1 cellular context compared by ENCODE assay signal in genomic region chr9:133715866-133716563, GRCh38.
A peak's percentile ranks its signal among the peaks of the same experiment; 100 is the strongest.
TF ChIP-seq lines count a peak whose summit lies in the region.

No MANE protein-coding gene starts in this region.

TF ChIP-seq in HepG2, 621 proteins besides CTCF, POLR2A, EP300 and RAD21 (continued from another document and continues in another):
- TF ChIP-seq NFAT5 (CRISPR knock-in tag; IDR thresholded peaks at IDR 0.05), result 0 out of 2 replicates have a peak, but pooled peaks have one; percentile 19
- TF ChIP-seq ZNF292 (CRISPR knock-in tag; IDR thresholded peaks at IDR 0.05; ENCODE audit: borderline replicate concordance, low read depth), result no peak; the same call in 1 of the 2 replicates
- TF ChIP-seq ATF7 (IDR thresholded peaks at IDR 0.05), result no peak
- TF ChIP-seq ATF7 (CRISPR knock-in tag; IDR thresholded peaks at IDR 0.05), result 0 out of 2 replicates have a peak, but pooled peaks have one; percentile 72
- no peak for TF ChIP-seq GZF1 (CRISPR knock-in tag; IDR thresholded peaks at IDR 0.05)
- no peak for TF ChIP-seq ZBTB33 (CRISPR knock-in tag; IDR thresholded peaks at IDR 0.05)
- TF ChIP-seq ZNF225 (CRISPR knock-in tag; IDR thresholded peaks at IDR 0.05), result peak; percentile 61; the same call in 1 of the 2 replicates
- TF ChIP-seq RBFOX2 (IDR thresholded peaks at IDR 0.05; ENCODE audit: low read depth, low read length), result peak; percentile 57; the same call in 1 of the 2 replicates
- TF ChIP-seq ZNF274 (CRISPR knock-in tag; IDR thresholded peaks at IDR 0.05), result no peak; the same call in 1 of the 2 replicates
- TF ChIP-seq FOXK2 (IDR thresholded peaks at IDR 0.05), result no peak
- no peak for TF ChIP-seq JUNB (CRISPR knock-in tag; IDR thresholded peaks at IDR 0.05; ENCODE audit: borderline replicate concordance)
- no peak for TF ChIP-seq ZNF766 (CRISPR knock-in tag; IDR thresholded peaks at IDR 0.05; ENCODE audit: borderline replicate concordance)
- no peak; the same call in 1 of the 2 replicates for TF ChIP-seq ZNF816 (CRISPR knock-in tag; IDR thresholded peaks at IDR 0.05; ENCODE audit: borderline replicate concordance)
- TF ChIP-seq, protein P1, sequence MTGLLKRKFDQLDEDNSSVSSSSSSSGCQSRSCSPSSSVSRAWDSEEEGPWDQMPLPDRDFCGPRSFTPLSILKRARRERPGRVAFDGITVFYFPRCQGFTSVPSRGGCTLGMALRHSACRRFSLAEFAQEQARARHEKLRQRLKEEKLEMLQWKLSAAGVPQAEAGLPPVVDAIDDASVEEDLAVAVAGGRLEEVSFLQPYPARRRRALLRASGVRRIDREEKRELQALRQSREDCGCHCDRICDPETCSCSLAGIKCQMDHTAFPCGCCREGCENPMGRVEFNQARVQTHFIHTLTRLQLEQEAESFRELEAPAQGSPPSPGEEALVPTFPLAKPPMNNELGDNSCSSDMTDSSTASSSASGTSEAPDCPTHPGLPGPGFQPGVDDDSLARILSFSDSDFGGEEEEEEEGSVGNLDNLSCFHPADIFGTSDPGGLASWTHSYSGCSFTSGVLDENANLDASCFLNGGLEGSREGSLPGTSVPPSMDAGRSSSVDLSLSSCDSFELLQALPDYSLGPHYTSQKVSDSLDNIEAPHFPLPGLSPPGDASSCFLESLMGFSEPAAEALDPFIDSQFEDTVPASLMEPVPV (CRISPR knock-in tag; IDR thresholded peaks at IDR 0.05), result peak; percentile 67; the same call in 1 of the 2 replicates
- TF ChIP-seq, protein P2, sequence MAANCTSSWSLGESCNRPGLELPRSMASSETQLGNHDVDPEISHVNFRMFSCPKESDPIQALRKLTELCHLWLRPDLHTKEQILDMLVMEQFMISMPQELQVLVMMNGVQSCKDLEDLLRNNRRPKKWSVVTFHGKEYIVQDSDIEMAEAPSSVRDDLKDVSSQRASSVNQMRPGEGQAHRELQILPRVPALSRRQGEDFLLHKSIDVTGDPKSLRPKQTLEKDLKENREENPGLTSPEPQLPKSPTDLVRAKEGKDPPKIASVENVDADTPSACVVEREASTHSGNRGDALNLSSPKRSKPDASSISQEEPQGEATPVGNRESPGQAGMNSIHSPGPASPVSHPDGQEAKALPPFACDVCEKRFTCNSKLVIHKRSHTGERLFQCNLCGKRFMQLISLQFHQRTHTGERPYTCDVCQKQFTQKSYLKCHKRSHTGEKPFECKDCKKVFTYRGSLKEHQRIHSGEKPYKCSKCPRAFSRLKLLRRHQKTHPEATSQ (CRISPR knock-in tag; IDR thresholded peaks at IDR 0.05; ENCODE audit: borderline replicate concordance), result no peak
- peak; percentile 60 for TF ChIP-seq ZFX (CRISPR knock-in tag; IDR thresholded peaks at IDR 0.05; ENCODE audit: low read depth)
- no peak for TF ChIP-seq ZBTB3 (CRISPR knock-in tag; IDR thresholded peaks at IDR 0.05; ENCODE audit: borderline replicate concordance, low read depth)
- TF ChIP-seq ZNF619 (CRISPR knock-in tag; IDR thresholded peaks at IDR 0.05), result no peak
- 0 out of 2 replicates have a peak, but pooled peaks have one; percentile 26 for TF ChIP-seq ZNF441 (CRISPR knock-in tag; IDR thresholded peaks at IDR 0.05; ENCODE audit: borderline replicate concordance)
- TF ChIP-seq RFX3 (CRISPR knock-in tag; IDR thresholded peaks at IDR 0.05), result no peak
- 0 out of 2 replicates have a peak, but pooled peaks have one; percentile 41 for TF ChIP-seq KDM2A (CRISPR knock-in tag; IDR thresholded peaks at IDR 0.05; ENCODE audit: borderline replicate concordance, low read depth)
- TF ChIP-seq MLLT10 (CRISPR knock-in tag; IDR thresholded peaks at IDR 0.05), result no peak
- peak; percentile 80; the same call in 1 of the 2 replicates for TF ChIP-seq ARNTL (CRISPR knock-in tag; IDR thresholded peaks at IDR 0.05)
- peak; percentile 50; the same call in 1 of the 2 replicates for TF ChIP-seq NCOR1 (IDR thresholded peaks at IDR 0.05; ENCODE audit: borderline replicate concordance, low read length)
- no peak for TF ChIP-seq ZNF160 (CRISPR knock-in tag; IDR thresholded peaks at IDR 0.05)
- TF ChIP-seq ZSCAN30 (CRISPR knock-in tag; IDR thresholded peaks at IDR 0.05), result no peak
- no peak for TF ChIP-seq SRSF1 (optimal IDR thresholded peaks at IDR 0.05; ENCODE audit: low read depth, low read length)
- no peak for TF ChIP-seq REXO4 (CRISPR knock-in tag; IDR thresholded peaks at IDR 0.05; ENCODE audit: borderline replicate concordance)
- TF ChIP-seq ZFP36 (IDR thresholded peaks at IDR 0.05; ENCODE audit: borderline replicate concordance, low read depth, low read length, partially characterized antibody), result no peak
- no peak for TF ChIP-seq JARID2 (CRISPR knock-in tag; IDR thresholded peaks at IDR 0.05; ENCODE audit: insufficient replicate concordance)
- 0 out of 2 replicates have a peak, but pooled peaks have one; percentile 4 for TF ChIP-seq SIN3A (IDR thresholded peaks at IDR 0.05; ENCODE audit: borderline replicate concordance, low read depth, low read length)
- no peak for TF ChIP-seq ZNF33A (CRISPR knock-in tag; IDR thresholded peaks at IDR 0.05; ENCODE audit: borderline replicate concordance)
- TF ChIP-seq ZNF879 (CRISPR knock-in tag; IDR thresholded peaks at IDR 0.05), result no peak
- TF ChIP-seq, protein P3, sequence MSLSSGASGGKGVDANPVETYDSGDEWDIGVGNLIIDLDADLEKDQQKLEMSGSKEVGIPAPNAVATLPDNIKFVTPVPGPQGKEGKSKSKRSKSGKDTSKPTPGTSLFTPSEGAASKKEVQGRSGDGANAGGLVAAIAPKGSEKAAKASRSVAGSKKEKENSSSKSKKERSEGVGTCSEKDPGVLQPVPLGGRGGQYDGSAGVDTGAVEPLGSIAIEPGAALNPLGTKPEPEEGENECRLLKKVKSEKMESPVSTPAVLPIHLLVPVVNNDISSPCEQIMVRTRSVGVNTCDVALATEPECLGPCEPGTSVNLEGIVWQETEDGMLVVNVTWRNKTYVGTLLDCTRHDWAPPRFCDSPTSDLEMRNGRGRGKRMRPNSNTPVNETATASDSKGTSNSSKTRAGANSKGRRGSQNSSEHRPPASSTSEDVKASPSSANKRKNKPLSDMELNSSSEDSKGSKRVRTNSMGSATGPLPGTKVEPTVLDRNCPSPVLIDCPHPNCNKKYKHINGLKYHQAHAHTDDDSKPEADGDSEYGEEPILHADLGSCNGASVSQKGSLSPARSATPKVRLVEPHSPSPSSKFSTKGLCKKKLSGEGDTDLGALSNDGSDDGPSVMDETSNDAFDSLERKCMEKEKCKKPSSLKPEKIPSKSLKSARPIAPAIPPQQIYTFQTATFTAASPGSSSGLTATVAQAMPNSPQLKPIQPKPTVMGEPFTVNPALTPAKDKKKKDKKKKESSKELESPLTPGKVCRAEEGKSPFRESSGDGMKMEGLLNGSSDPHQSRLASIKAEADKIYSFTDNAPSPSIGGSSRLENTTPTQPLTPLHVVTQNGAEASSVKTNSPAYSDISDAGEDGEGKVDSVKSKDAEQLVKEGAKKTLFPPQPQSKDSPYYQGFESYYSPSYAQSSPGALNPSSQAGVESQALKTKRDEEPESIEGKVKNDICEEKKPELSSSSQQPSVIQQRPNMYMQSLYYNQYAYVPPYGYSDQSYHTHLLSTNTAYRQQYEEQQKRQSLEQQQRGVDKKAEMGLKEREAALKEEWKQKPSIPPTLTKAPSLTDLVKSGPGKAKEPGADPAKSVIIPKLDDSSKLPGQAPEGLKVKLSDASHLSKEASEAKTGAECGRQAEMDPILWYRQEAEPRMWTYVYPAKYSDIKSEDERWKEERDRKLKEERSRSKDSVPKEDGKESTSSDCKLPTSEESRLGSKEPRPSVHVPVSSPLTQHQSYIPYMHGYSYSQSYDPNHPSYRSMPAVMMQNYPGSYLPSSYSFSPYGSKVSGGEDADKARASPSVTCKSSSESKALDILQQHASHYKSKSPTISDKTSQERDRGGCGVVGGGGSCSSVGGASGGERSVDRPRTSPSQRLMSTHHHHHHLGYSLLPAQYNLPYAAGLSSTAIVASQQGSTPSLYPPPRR (CRISPR knock-in tag; IDR thresholded peaks at IDR 0.05; ENCODE audit: borderline replicate concordance), result peak; percentile 83
- no peak; the same call in none of the 2 replicates for TF ChIP-seq ZNF263 (CRISPR knock-in tag; IDR thresholded peaks at IDR 0.05)
- TF ChIP-seq NR2F6 (IDR thresholded peaks at IDR 0.05), result peak; percentile 29; the same call in 1 of the 2 replicates
- TF ChIP-seq NR2F6 (CRISPR knock-in tag; IDR thresholded peaks at IDR 0.05), result peak; percentile 79; the same call in 1 of the 2 replicates
- 0 out of 2 replicates have a peak, but pooled peaks have one; percentile 32 for TF ChIP-seq ZNF362 (CRISPR knock-in tag; IDR thresholded peaks at IDR 0.05; ENCODE audit: borderline replicate concordance)
- peak; percentile 32; the same call in 1 of the 2 replicates for TF ChIP-seq ZMAT3 (CRISPR knock-in tag; conservative IDR thresholded peaks at IDR 0.05)
- no peak for TF ChIP-seq AGO2 (optimal IDR thresholded peaks at IDR 0.05; ENCODE audit: low read depth, low read length)
- peak; percentile 46 for TF ChIP-seq FOXA3 (CRISPR knock-in tag; IDR thresholded peaks at IDR 0.05)
- TF ChIP-seq KDM6A (CRISPR knock-in tag; IDR thresholded peaks at IDR 0.05; ENCODE audit: low read depth), result 0 out of 2 replicates have a peak, but pooled peaks have one; percentile 30
- TF ChIP-seq ZNF607 (CRISPR knock-in tag; IDR thresholded peaks at IDR 0.05; ENCODE audit: borderline replicate concordance), result peak; percentile 84
- no peak for TF ChIP-seq FOXA1 (IDR thresholded peaks at IDR 0.05)
- TF ChIP-seq FOXA1 (CRISPR knock-in tag; IDR thresholded peaks at IDR 0.05), result peak; percentile 32
- no peak for TF ChIP-seq ZNF143 (CRISPR knock-in tag; IDR thresholded peaks at IDR 0.05)
- TF ChIP-seq NFKB2 (CRISPR knock-in tag; IDR thresholded peaks at IDR 0.05; ENCODE audit: borderline replicate concordance), result no peak; the same call in 1 of the 2 replicates
- no peak for TF ChIP-seq ZNF800 (CRISPR knock-in tag; IDR thresholded peaks at IDR 0.05)
- TF ChIP-seq ZNF549 (CRISPR knock-in tag; IDR thresholded peaks at IDR 0.05), result peak; percentile 89; the same call in 1 of the 2 replicates
- 0 out of 2 replicates have a peak, but pooled peaks have one; percentile 15 for TF ChIP-seq ZBTB42 (CRISPR knock-in tag; IDR thresholded peaks at IDR 0.05)
